In the genomic region with DNA sequence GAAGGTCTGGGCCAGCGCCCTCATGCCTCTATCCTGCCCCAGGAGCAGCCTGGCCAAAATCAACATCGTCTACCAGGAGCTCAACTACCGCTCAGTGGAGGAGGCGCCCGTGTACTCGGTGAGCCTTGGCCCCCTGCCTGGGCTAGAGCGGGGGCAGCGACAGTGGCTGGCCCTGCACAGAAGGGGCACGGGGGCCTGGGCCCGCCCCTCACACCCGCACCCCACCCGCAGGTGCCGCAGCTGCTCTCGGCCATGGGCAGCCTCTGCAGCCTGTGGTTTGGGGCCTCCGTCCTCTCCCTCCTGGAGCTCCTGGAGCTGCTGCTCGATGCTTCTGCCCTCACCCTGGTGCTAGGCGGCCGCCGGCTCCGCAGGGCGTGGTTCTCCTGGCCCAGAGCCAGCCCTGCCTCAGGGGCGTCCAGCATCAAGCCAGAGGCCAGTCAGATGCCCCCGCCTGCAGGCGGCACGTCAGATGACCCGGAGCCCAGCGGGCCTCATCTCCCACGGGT, we compare ENCODE assay signal across 10 cellular contexts. TPM values are rescaled to one million over a fixed set of nuclear protein-coding genes. Genes with fewer than 3 reads are reported as not detected.
A peak's percentile ranks its signal among the peaks of the same experiment; 100 is the strongest.
DNase-seq lines count a peak whose midpoint lies in the region; ATAC-seq and TF ChIP-seq lines count a peak whose summit lies in the region.
"Had no signal": no experiment of that assay in that cellular context is flagged by ENCODE, and none has a peak within 500 bp of the region (broad histone marks: within the 10 kb centered on the region; RNA-seq: fewer than 3 reads in every experiment).

No MANE protein-coding gene starts in this region.

- H3K4me3 ChIP-seq in right atrium auricular region (no peak overlapping the region), tibial nerve (no peak overlapping the region)

- H3K4me1 ChIP-seq in right atrium auricular region (peaks cover 0 to 15% of the 10 kb centered on the region in 2 donors), tibial nerve (peaks cover 0 to 18% (median 3%) of the 10 kb centered on the region in 4 donors)

- H3K27ac ChIP-seq in right atrium auricular region (no peak overlapping the region), tibial nerve (no peak overlapping the region)

- H3K27me3 ChIP-seq in right atrium auricular region (peaks cover 0 to 6% of the 10 kb centered on the region in 2 donors), tibial nerve (peaks cover 0 to 11% of the 10 kb centered on the region in 2 donors)

- DNase-seq in left cardiac atrium (peak; percentile 38), right atrium auricular region (ENCODE audit: low spot score) (no peak), OCI-M1 (lab: John Stamatoyannopoulos, UW) (peak; percentile 25), kidney tubule cell (ENCODE audit: low spot score) (peak; percentile 31), tibial nerve (ENCODE audit: low spot score in 2 of 2) (no peak), T1000 (lab: John Stamatoyannopoulos, UW) (no peak)
- DNase-seq in activated effector memory CD4-positive, alpha-beta T cell treated with anti-CD3 and anti-CD28 coated beads, Interleukin-2, amount 50 U/mL, for 16 hours = no peak
- DNase-seq: foreskin melanocyte, kidney had no signal

- TF ChIP-seq CTCF in right atrium auricular region (IDR thresholded peaks at IDR 0.05) (no peak), tibial nerve (IDR thresholded peaks at IDR 0.05) (no peak)

- no peaks in the 10 kb centered on the region for H3K9me3 ChIP-seq in right atrium auricular region
- H3K9me3 ChIP-seq in tibial nerve = no peaks in the 10 kb centered on the region

- 47 to 55% methylated on average over 16 to 28 of the region's 28 CpGs for WGBS in tibial nerve, 2 donors

- TF ChIP-seq POLR2A in tibial nerve (IDR thresholded peaks at IDR 0.05) = no peak

- peak; percentile 3 to 36 for ATAC-seq in left cardiac atrium
- ATAC-seq in HG02970 (IDR thresholded peaks at IDR 0.05; ENCODE audit: low FRiP score, unreplicated experiment) = no peak

- intact Hi-C loops in left cardiac atrium (cut with DNase I) = loop anchor here in 1 of 2 donors (2.0 kb wide), 1 partner anchor 168 kb away; no protein-coding TSS in a partner anchor

- H3K36me3 ChIP-seq in right atrium auricular region (peaks cover 2% of the 10 kb centered on the region), tibial nerve (peaks cover 0 to 39% (median 0%) of the 10 kb centered on the region in 3 donors)

- no peak for TF ChIP-seq EP300 in tibial nerve (IDR thresholded peaks at IDR 0.05)

RNA-seq across cellular contexts. Expression of gene SCNN1D, which starts 10.8 kb away (rescaled TPM):
- total RNA-seq in left cardiac atrium (1 to 10 TPM; 3.5 to 4.1 TPM), right atrium auricular region (under 1 TPM; 0.59 to 0.79 TPM), tibial nerve (10 to 100 TPM in 2 of 4 donors, 1 to 10 TPM in 2; 5.4 to 14.9 (median 9.8) TPM)

RNA-seq across cellular contexts. Expression of gene ACAP3, which starts 16.7 kb away (rescaled TPM):
- total RNA-seq in left cardiac atrium = 10 to 100 TPM; 36.2 to 46.7 TPM
- 10 to 100 TPM; 19.5 to 20.4 TPM for total RNA-seq in right atrium auricular region
- 100 to 1,000 TPM in 1 of 4 donors, 10 to 100 TPM in 3; 34.3 to 125 (median 69.6) TPM for total RNA-seq in tibial nerve

RNA-seq across cellular contexts. Expression of gene PUSL1, which starts 17.3 kb away (rescaled TPM):
- total RNA-seq in left cardiac atrium (10 to 100 TPM; 11.4 to 12.2 TPM), right atrium auricular region (10 to 100 TPM; 14.5 to 24.8 TPM), tibial nerve (10 to 100 TPM; 17.5 to 22.2 (median 19.7) TPM)

RNA-seq across cellular contexts. Expression of gene UBE2J2, which starts 17.4 kb away (rescaled TPM):
- total RNA-seq in left cardiac atrium (10 to 100 TPM; 35.9 to 41.5 TPM), right atrium auricular region (10 to 100 TPM; 27.5 to 33.5 TPM), tibial nerve (10 to 100 TPM; 42.2 to 61.0 (median 53.5) TPM)

RNA-seq across cellular contexts. Expression of gene INTS11, which starts 33.4 kb away (rescaled TPM):
- 10 to 100 TPM; 48.5 to 60.0 TPM for total RNA-seq in left cardiac atrium
- total RNA-seq in right atrium auricular region = 10 to 100 TPM; 59.6 to 65.2 TPM
- total RNA-seq in tibial nerve = 100 to 1,000 TPM; 118 to 241 (median 157) TPM

Comparison
In these comparisons a context has a peak if more than half of its experiments do, and no peak if none do; other contexts are left out.
1. DNase-seq: peak in left cardiac atrium (single experiment), OCI-M1 (single experiment) and kidney tubule cell (single experiment); none in right atrium auricular region (single experiment), tibial nerve (0 of 2), activated effector memory CD4-positive, alpha-beta T cell treated with anti-CD3 and anti-CD28 coated beads, Interleukin-2, amount 50 U/mL, for 16 hours (single experiment) and T1000 (single experiment).